ENCODE assay signal across 34 cellular contexts in genomic region chr16:88931936-88932335, GRCh38. TPM values are rescaled to one million over a fixed set of nuclear protein-coding genes. Genes with fewer than 3 reads are reported as not detected.
"Had no signal": no experiment of that assay in that cellular context is flagged by ENCODE, and none has a peak within 500 bp of the region (broad histone marks: within the 10 kb centered on the region; RNA-seq: fewer than 3 reads in every experiment).

No MANE protein-coding gene starts in this region.

- H3K27me3 ChIP-seq: adrenal gland, body of pancreas, gastrocnemius medialis had no signal

- H3K4me3 ChIP-seq: adrenal gland, body of pancreas, esophagus muscularis mucosa, gastrocnemius medialis had no signal

- H3K36me3 ChIP-seq: adrenal gland, esophagus muscularis mucosa, gastrocnemius medialis had no signal

- DNase-seq: activated CD4-positive, alpha-beta memory T cell treated with anti-CD3 and anti-CD28 coated beads for 36 hours; activated CD4-positive, alpha-beta T cell treated with anti-CD3 and anti-CD28 coated beads for 36 hours; activated CD4-positive, alpha-beta T cell treated with anti-CD3 and anti-CD28 coated beads, Interleukin-2, amount 10 ng/mL, durations not matched to agents 24 days and 14 days; activated CD4-positive, CD25-positive, alpha-beta regulatory T cell; activated CD4-positive, CD25-positive, alpha-beta regulatory T cell treated with anti-CD3 and anti-CD28 coated beads, Interleukin-2, amount 50 U/mL, for 72 hours; activated CD8-positive, alpha-beta memory T cell treated with anti-CD3 and anti-CD28 coated beads, Interleukin-2, amount 10 ng/mL, durations not matched to agents 7 days and 5 days; activated CD8-positive, alpha-beta memory T cell treated with anti-CD3 and anti-CD28 coated beads, Interleukin-2, amount 50 U/mL, for 4 hours; activated CD8-positive, alpha-beta T cell treated with anti-CD3 and anti-CD28 coated beads, Interleukin-2, amount 10 ng/mL, durations not matched to agents 7 days and 5 days; activated effector memory CD4-positive, alpha-beta T cell treated with anti-CD3 and anti-CD28 coated beads, Interleukin-2, amount 50 U/mL, for 16 hours; activated naive CD4-positive, alpha-beta T cell treated with anti-CD3 and anti-CD28 coated beads for 36 hours; activated naive CD8-positive, alpha-beta T cell treated with anti-CD3 and anti-CD28 coated beads for 36 hours; activated naive CD8-positive, alpha-beta T cell treated with anti-CD3 and anti-CD28 coated beads, Interleukin-2, amount 50 U/mL, for 24 hours; activated T-cell treated with anti-CD3 and anti-CD28 coated beads, Interleukin-2, amount 50 U/mL, for 1 hour; activated T-cell treated with anti-CD3 and anti-CD28 coated beads, Interleukin-2, amount 50 U/mL, for 48 hours; adrenal gland; amygdala; aorta; caudate nucleus; cortex of kidney; dermis blood vessel endothelial cell; effector CD4-positive, alpha-beta T cell; effector memory CD8-positive, alpha-beta T cell; erythroblast; foreskin keratinocyte; gastrocnemius medialis; glutamatergic neuron; T-helper 2 cell had no signal

- H3K27ac Mint-ChIP-seq: activated CD4-positive, alpha-beta memory T cell treated with anti-CD3 and anti-CD28 coated beads for 36 hours; activated CD4-positive, alpha-beta T cell treated with anti-CD3 and anti-CD28 coated beads for 36 hours; activated CD4-positive, alpha-beta T cell treated with anti-CD3 and anti-CD28 coated beads, Interleukin-2, amount 10 ng/mL, durations not matched to agents 24 days and 14 days; activated CD8-positive, alpha-beta memory T cell treated with anti-CD3 and anti-CD28 coated beads, Interleukin-2, amount 10 ng/mL, durations not matched to agents 7 days and 5 days; activated CD8-positive, alpha-beta T cell treated with anti-CD3 and anti-CD28 coated beads, Interleukin-2, amount 10 ng/mL, durations not matched to agents 7 days and 5 days; activated naive CD4-positive, alpha-beta T cell treated with anti-CD3 and anti-CD28 coated beads for 36 hours; activated naive CD4-positive, alpha-beta T cell treated with anti-CD3 and anti-CD28 coated beads, Interleukin-2, amount 50 U/mL, for 24 hours; activated naive CD8-positive, alpha-beta T cell treated with anti-CD3 and anti-CD28 coated beads for 36 hours; activated naive CD8-positive, alpha-beta T cell treated with anti-CD3 and anti-CD28 coated beads, Interleukin-2, amount 50 U/mL, for 24 hours; activated T-helper 1 cell treated with anti-CD3 and anti-CD28 coated beads, Interleukin-12 subunit alpha, Interleukin-12 subunit beta, Interleukin-2, Interleukin-4 antibody, amounts not matched to agents 30 ng/mL and 10 ng/mL and 1 ng/mL, durations not matched to agents 14 hours and 24 hours and 36 hours; activated T-helper 2 cell treated with anti-CD3 and anti-CD28 coated beads, Interferon-gamma antibody, Interleukin-2, Interleukin-4, amounts not matched to agents 10 μg/mL and 5 μg/mL and 100 μg/mL, durations not matched to agents 14 hours and 24 hours and 36 hours; effector memory CD8-positive, alpha-beta T cell had no signal

- ATAC-seq: activated CD4-positive, alpha-beta T cell treated with anti-CD3 and anti-CD28 coated beads for 36 hours; activated CD8-positive, alpha-beta memory T cell treated with anti-CD3 and anti-CD28 coated beads, Interleukin-2, amount 10 ng/mL, durations not matched to agents 7 days and 5 days; activated CD8-positive, alpha-beta T cell treated with anti-CD3 and anti-CD28 coated beads, Interleukin-2, amount 10 ng/mL, durations not matched to agents 7 days and 5 days; activated naive CD8-positive, alpha-beta T cell treated with anti-CD3 and anti-CD28 coated beads, Interleukin-2, amount 50 U/mL, for 24 hours; body of pancreas; effector memory CD8-positive, alpha-beta T cell; foreskin keratinocyte; gastrocnemius medialis had no signal

- H3K4me3 Mint-ChIP-seq: activated CD4-positive, alpha-beta memory T cell treated with anti-CD3 and anti-CD28 coated beads for 36 hours; activated CD4-positive, alpha-beta T cell treated with anti-CD3 and anti-CD28 coated beads for 36 hours; activated CD4-positive, alpha-beta T cell treated with anti-CD3 and anti-CD28 coated beads, Interleukin-2, amount 10 ng/mL, durations not matched to agents 24 days and 14 days; activated CD8-positive, alpha-beta memory T cell treated with anti-CD3 and anti-CD28 coated beads, Interleukin-2, amount 10 ng/mL, durations not matched to agents 7 days and 5 days; activated CD8-positive, alpha-beta T cell treated with anti-CD3 and anti-CD28 coated beads, Interleukin-2, amount 10 ng/mL, durations not matched to agents 7 days and 5 days; activated naive CD4-positive, alpha-beta T cell treated with anti-CD3 and anti-CD28 coated beads for 36 hours; activated naive CD4-positive, alpha-beta T cell treated with anti-CD3 and anti-CD28 coated beads, Interleukin-2, amount 50 U/mL, for 24 hours; activated naive CD8-positive, alpha-beta T cell treated with anti-CD3 and anti-CD28 coated beads for 36 hours; activated naive CD8-positive, alpha-beta T cell treated with anti-CD3 and anti-CD28 coated beads, Interleukin-2, amount 50 U/mL, for 24 hours; activated T-helper 1 cell treated with anti-CD3 and anti-CD28 coated beads, Interleukin-12 subunit alpha, Interleukin-12 subunit beta, Interleukin-2, Interleukin-4 antibody, amounts not matched to agents 30 ng/mL and 10 ng/mL and 1 ng/mL, durations not matched to agents 14 hours and 24 hours and 36 hours; effector memory CD8-positive, alpha-beta T cell had no signal

- H3K36me3 Mint-ChIP-seq: activated CD4-positive, alpha-beta memory T cell treated with anti-CD3 and anti-CD28 coated beads for 36 hours; activated CD8-positive, alpha-beta memory T cell treated with anti-CD3 and anti-CD28 coated beads, Interleukin-2, amount 10 ng/mL, durations not matched to agents 7 days and 5 days; activated naive CD4-positive, alpha-beta T cell treated with anti-CD3 and anti-CD28 coated beads, Interleukin-2, amount 50 U/mL, for 24 hours; activated naive CD8-positive, alpha-beta T cell treated with anti-CD3 and anti-CD28 coated beads for 36 hours had no signal

- H3K4me1 ChIP-seq: foreskin keratinocyte had no signal

- H3K4me1 Mint-ChIP-seq: activated CD4-positive, alpha-beta T cell treated with anti-CD3 and anti-CD28 coated beads, Interleukin-2, amount 10 ng/mL, durations not matched to agents 24 days and 14 days; activated CD8-positive, alpha-beta memory T cell treated with anti-CD3 and anti-CD28 coated beads, Interleukin-2, amount 10 ng/mL, durations not matched to agents 7 days and 5 days; activated naive CD8-positive, alpha-beta T cell treated with anti-CD3 and anti-CD28 coated beads for 36 hours; activated naive CD8-positive, alpha-beta T cell treated with anti-CD3 and anti-CD28 coated beads, Interleukin-2, amount 50 U/mL, for 24 hours had no signal

- H3K9me3 Mint-ChIP-seq: activated CD4-positive, alpha-beta memory T cell treated with anti-CD3 and anti-CD28 coated beads for 36 hours; activated CD4-positive, alpha-beta T cell treated with anti-CD3 and anti-CD28 coated beads, Interleukin-2, amount 10 ng/mL, durations not matched to agents 24 days and 14 days; activated naive CD4-positive, alpha-beta T cell treated with anti-CD3 and anti-CD28 coated beads, Interleukin-2, amount 50 U/mL, for 24 hours; activated naive CD8-positive, alpha-beta T cell treated with anti-CD3 and anti-CD28 coated beads for 36 hours; activated naive CD8-positive, alpha-beta T cell treated with anti-CD3 and anti-CD28 coated beads, Interleukin-2, amount 50 U/mL, for 24 hours; activated T-helper 1 cell treated with anti-CD3 and anti-CD28 coated beads, Interleukin-12 subunit alpha, Interleukin-12 subunit beta, Interleukin-2, Interleukin-4 antibody, amounts not matched to agents 30 ng/mL and 10 ng/mL and 1 ng/mL, durations not matched to agents 14 hours and 24 hours and 36 hours; effector memory CD8-positive, alpha-beta T cell had no signal

- H3K9me3 ChIP-seq: adrenal gland, body of pancreas, esophagus muscularis mucosa, gastrocnemius medialis had no signal

- H3K27ac ChIP-seq: adrenal gland, body of pancreas, esophagus muscularis mucosa, foreskin keratinocyte, gastrocnemius medialis had no signal

RNA-seq across cellular contexts. Expression of gene CBFA2T3, which starts 45.1 kb away (rescaled TPM):
- total RNA-seq: activated CD4-positive, alpha-beta T cell treated with anti-CD3 and anti-CD28 coated beads, Interleukin-2, amount 10 ng/mL, durations not matched to agents 24 days and 14 days; activated CD8-positive, alpha-beta memory T cell treated with anti-CD3 and anti-CD28 coated beads for 36 hours; activated CD8-positive, alpha-beta T cell treated with anti-CD3 and anti-CD28 coated beads, Interleukin-2, amount 10 ng/mL, durations not matched to agents 7 days and 5 days; activated naive CD4-positive, alpha-beta T cell treated with anti-CD3 and anti-CD28 coated beads for 36 hours; activated T-helper 1 cell treated with anti-CD3 and anti-CD28 coated beads, Interleukin-12 subunit alpha, Interleukin-12 subunit beta, Interleukin-2, Interleukin-4 antibody, amounts not matched to agents 30 ng/mL and 10 ng/mL and 1 ng/mL, durations not matched to agents 14 hours and 24 hours and 36 hours; chondrocyte; dermis blood vessel endothelial cell had no signal
